In the genomic region with DNA sequence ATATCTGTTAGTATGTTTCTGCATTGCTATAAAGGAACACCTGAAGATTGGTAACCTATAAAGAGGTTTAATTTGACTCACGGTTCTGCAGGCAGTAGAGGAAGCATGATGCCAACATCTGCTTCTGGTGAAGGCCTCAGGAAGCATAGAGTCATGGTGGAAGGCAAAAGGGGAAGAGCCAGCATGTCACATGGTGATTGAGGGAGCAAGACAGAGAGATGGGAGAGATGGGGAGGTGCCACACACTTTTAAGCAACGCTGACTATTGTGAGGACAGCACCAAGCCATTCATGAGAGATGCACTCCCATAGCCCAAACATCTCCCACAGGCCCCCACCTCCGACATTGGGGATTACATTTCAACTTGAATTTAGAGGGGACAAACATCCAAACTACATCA, we compare ENCODE assay signal across 14 cellular contexts. TPM values are rescaled to one million over a fixed set of nuclear protein-coding genes. Genes with fewer than 3 reads are reported as not detected.
DNase-seq lines count a peak whose midpoint lies in the region; ATAC-seq and TF ChIP-seq lines count a peak whose summit lies in the region.
"Had no signal": no experiment of that assay in that cellular context is flagged by ENCODE, and none has a peak within 500 bp of the region (broad histone marks: within the 10 kb centered on the region; RNA-seq: fewer than 3 reads in every experiment).

No MANE protein-coding gene starts in this region.

- TF ChIP-seq CTCF in adrenal gland (IDR thresholded peaks at IDR 0.05) (no peak), stomach (IDR thresholded peaks at IDR 0.05) (no peak)

- H3K27ac Mint-ChIP-seq in CD4-positive, alpha-beta memory T cell: peak overlapping the region; percentile 40 to 86 (median 57)
- peak overlapping the region; percentile 73 for H3K27ac Mint-ChIP-seq in activated CD8-positive, alpha-beta T cell treated with anti-CD3 and anti-CD28 coated beads, Interleukin-2, amount 10 ng/mL, durations not matched to agents 7 days and 5 days

- 70 to 86% (median 82%) methylated on average over 3 of the region's 3 CpGs for WGBS in adrenal gland, 4 donors
- 62 to 87% (median 79%) methylated on average over 3 of the region's 3 CpGs for WGBS in stomach, 5 donors

- no peaks in the 10 kb centered on the region for H3K36me3 ChIP-seq in CD4-positive, alpha-beta memory T cell (ENCODE audit: insufficient read depth, low read length)
- H3K36me3 ChIP-seq in adrenal gland (replicated peaks in 1 of 2): peaks cover 0 to 7% of the 10 kb centered on the region in 2 donors
- peaks cover 0 to 29% (median 24%) of the 10 kb centered on the region in 4 donors for H3K36me3 ChIP-seq in stomach
- H3K36me3 ChIP-seq: BE2C had no signal

- H3K9me3 Mint-ChIP-seq in CD4-positive, alpha-beta memory T cell: no peaks in the 10 kb centered on the region
- H3K9me3 Mint-ChIP-seq in activated CD8-positive, alpha-beta T cell treated with anti-CD3 and anti-CD28 coated beads, Interleukin-2, amount 10 ng/mL, durations not matched to agents 7 days and 5 days (ENCODE audit: insufficient read depth): no peaks in the 10 kb centered on the region

- H3K4me1 ChIP-seq in CD4-positive, alpha-beta memory T cell (ENCODE audit: insufficient read depth, low read length): no peaks in the 10 kb centered on the region
- H3K4me1 ChIP-seq in adrenal gland (replicated peaks in 1 of 2): no peaks in the 10 kb centered on the region
- peaks cover 0 to under 1% (median 0%) of the 10 kb centered on the region in 4 donors for H3K4me1 ChIP-seq in stomach

- no peaks in the 10 kb centered on the region for H3K27me3 Mint-ChIP-seq in CD4-positive, alpha-beta memory T cell
- no peaks in the 10 kb centered on the region for H3K27me3 Mint-ChIP-seq in activated CD8-positive, alpha-beta T cell treated with anti-CD3 and anti-CD28 coated beads, Interleukin-2, amount 10 ng/mL, durations not matched to agents 7 days and 5 days (ENCODE audit: low read depth)

- POLR2A ChIA-PET in CD4-positive, alpha-beta memory T cell (lab: Charles Lee; ENCODE audit: partially characterized antibody): no interaction called here
- POLR2A ChIA-PET in activated CD8-positive, alpha-beta T cell treated with anti-CD3 and anti-CD28 coated beads, Interleukin-2, amount 10 ng/mL, durations not matched to agents 7 days and 5 days (lab: Charles Lee): no interaction called here

- H3K4me1 Mint-ChIP-seq in CD4-positive, alpha-beta memory T cell: peaks cover 0 to 12% (median 3%) of the 10 kb centered on the region in 4 donors
- peaks cover 14% of the 10 kb centered on the region for H3K4me1 Mint-ChIP-seq in activated CD8-positive, alpha-beta T cell treated with anti-CD3 and anti-CD28 coated beads, Interleukin-2, amount 10 ng/mL, durations not matched to agents 7 days and 5 days (ENCODE audit: low read depth)

- H3K27me3 ChIP-seq in CD4-positive, alpha-beta memory T cell (ENCODE audit: insufficient read depth, low read length): no peaks in the 10 kb centered on the region
- H3K27me3 ChIP-seq in adrenal gland (no peaks in the 10 kb centered on the region), stomach (no peaks in the 10 kb centered on the region)
- H3K27me3 ChIP-seq: BE2C, heart right ventricle had no signal

- H3K4me3 ChIP-seq in CD4-positive, alpha-beta memory T cell (ENCODE audit: low read length in 2 of 2): no peak overlapping the region
- H3K4me3 ChIP-seq in adrenal gland (no peak overlapping the region), stomach (no peak overlapping the region)
- H3K4me3 ChIP-seq: heart right ventricle, left ventricle myocardium inferior had no signal

- H3K4me3 Mint-ChIP-seq in CD4-positive, alpha-beta memory T cell: no peak overlapping the region
- no peak overlapping the region for H3K4me3 Mint-ChIP-seq in activated CD8-positive, alpha-beta T cell treated with anti-CD3 and anti-CD28 coated beads, Interleukin-2, amount 10 ng/mL, durations not matched to agents 7 days and 5 days

- TF ChIP-seq EP300 in stomach (IDR thresholded peaks at IDR 0.05): no peak

- ATAC-seq in GM19397 (IDR thresholded peaks at IDR 0.05; ENCODE audit: unreplicated experiment): peak; percentile 25
- ATAC-seq in HG03439 (IDR thresholded peaks at IDR 0.05; ENCODE audit: unreplicated experiment): peak; percentile 8
- no peak for ATAC-seq in activated CD8-positive, alpha-beta T cell treated with anti-CD3 and anti-CD28 coated beads, Interleukin-2, amount 10 ng/mL, durations not matched to agents 7 days and 5 days
- no peak for ATAC-seq in HG02938 (IDR thresholded peaks at IDR 0.05; ENCODE audit: unreplicated experiment)

- TF ChIP-seq POLR2A in adrenal gland (IDR thresholded peaks at IDR 0.05) (no peak), stomach (IDR thresholded peaks at IDR 0.05) (no peak)

- no peaks in the 10 kb centered on the region for H3K9me3 ChIP-seq in CD4-positive, alpha-beta memory T cell (ENCODE audit: control insufficient read depth in 1 of 2, low read length in 2 of 2)
- H3K9me3 ChIP-seq in adrenal gland (replicated peaks in 1 of 3) (no peaks in the 10 kb centered on the region), stomach (no peaks in the 10 kb centered on the region)
- H3K9me3 ChIP-seq: BE2C, heart right ventricle, left ventricle myocardium inferior had no signal

- CTCF ChIA-PET in CD4-positive, alpha-beta memory T cell (lab: Charles Lee; ENCODE audit: partially characterized antibody): no interaction called here
- CTCF ChIA-PET in activated CD8-positive, alpha-beta T cell treated with anti-CD3 and anti-CD28 coated beads, Interleukin-2, amount 10 ng/mL, durations not matched to agents 7 days and 5 days (lab: Charles Lee): interaction anchor here (3.6 kb wide), 1 partner anchor 995 kb away, joined by 23 read pairs; no protein-coding TSS in a partner anchor

- H3K36me3 Mint-ChIP-seq in CD4-positive, alpha-beta memory T cell: peaks cover 25 to 30% of the 10 kb centered on the region in 2 donors
- peaks cover 13% of the 10 kb centered on the region for H3K36me3 Mint-ChIP-seq in activated CD8-positive, alpha-beta T cell treated with anti-CD3 and anti-CD28 coated beads, Interleukin-2, amount 10 ng/mL, durations not matched to agents 7 days and 5 days (ENCODE audit: low read depth)

- no peak overlapping the region for H3K27ac ChIP-seq in CD4-positive, alpha-beta memory T cell (ENCODE audit: low read depth, low read length)
- H3K27ac ChIP-seq in adrenal gland (no peak overlapping the region), stomach (no peak overlapping the region)
- H3K27ac ChIP-seq: heart right ventricle, left ventricle myocardium inferior had no signal

- DNase-seq in CD4-positive, alpha-beta memory T cell: no peak
- DNase-seq in activated CD8-positive, alpha-beta T cell treated with anti-CD3 and anti-CD28 coated beads, Interleukin-2, amount 10 ng/mL, durations not matched to agents 7 days and 5 days: no peak
- DNase-seq in NCI-H187 treated with DMSO at 0.1 percent for 48 hours (lab: John Stamatoyannopoulos, UW) (no peak), adrenal gland (no peak), stomach (no peak)
- DNase-seq: BE2C; GF-D8; heart right ventricle; left ventricle myocardium inferior; NCI-H146; NK-92 treated with Interleukin-12 subunit alpha and Interleukin-12 subunit beta, amount 100 ng/mL, for 24 hours had no signal

- intact Hi-C loops in CD4-positive, alpha-beta memory T cell (cut with micrococcal nuclease): no loop called here
- intact Hi-C loops in adrenal gland (cut with DNase I) (loop anchor here in 1 of 2 donors (10.0 kb wide), 2 partner anchors 997 to 1087 kb away; partner anchors contain the start of gene MRPS31), stomach (cut with DNase I; ENCODE audit: low total_unique reads) (loop anchor here (10.0 kb wide), 1 partner anchor 997 kb away; no protein-coding TSS in a partner anchor)

RNA-seq across cellular contexts. Expression of gene COG6, which starts 32.8 kb away (rescaled TPM):
- total RNA-seq in CD4-positive, alpha-beta memory T cell: 10 to 100 TPM; 37.2 to 44.5 TPM
- 10 to 100 TPM; 12.2 to 18.1 TPM for polyA plus RNA-seq in CD4-positive, alpha-beta memory T cell
- 10 to 100 TPM; 21.2 to 26.0 TPM for total RNA-seq in activated CD8-positive, alpha-beta T cell treated with anti-CD3 and anti-CD28 coated beads, Interleukin-2, amount 10 ng/mL, durations not matched to agents 7 days and 5 days
- total RNA-seq in adrenal gland (10 to 100 TPM; 13.8 to 53.5 (median 36.3) TPM), stomach (10 to 100 TPM in 3 of 5 donors, 1 to 10 TPM in 2; 7.7 to 42.4 (median 10.3) TPM)
- polyA plus RNA-seq in adrenal gland (10 to 100 TPM in 1 of 3 donors, 1 to 10 TPM in 2; 7.2 to 23.7 (median 8.1) TPM), stomach (10 to 100 TPM in 1 of 3 donors, 1 to 10 TPM in 2; 6.5 to 11.2 (median 7.2) TPM)

Comparison
In these comparisons a context has a peak if more than half of its experiments do, and no peak if none do; other contexts are left out.
1. ATAC-seq: peak in GM19397 (single experiment) and HG03439 (single experiment); none in activated CD8-positive, alpha-beta T cell treated with anti-CD3 and anti-CD28 coated beads, Interleukin-2, amount 10 ng/mL, durations not matched to agents 7 days and 5 days (single experiment) and HG02938 (single experiment).